ENCODE assay signal across 12 cellular contexts in genomic region chr2:1750270-1750934, GRCh38.
"Had no signal": no experiment of that assay in that cellular context is flagged by ENCODE, and none has a peak within 500 bp of the region (broad histone marks: within the 10 kb centered on the region; RNA-seq: fewer than 3 reads in every experiment).

No MANE protein-coding gene starts in this region.

- H3K4me3 Mint-ChIP-seq: activated B cell treated with CpG ODN at 0.5 μM for 24 hours; activated CD4-positive, alpha-beta T cell treated with anti-CD3 and anti-CD28 coated beads for 36 hours; activated naive CD4-positive, alpha-beta T cell treated with anti-CD3 and anti-CD28 coated beads, Interleukin-2, amount 10 ng/mL, durations not matched to agents 7 days and 5 days; activated T-cell treated with anti-CD3 and anti-CD28 coated beads, Interleukin-2, amount 50 U/mL, for 72 hours; dendritic cell treated with granulocyte-macrophage colony-stimulating factor and Interleukin-4, amounts not matched to agents 40 ng/mL and 50 ng/mL, for 4 days; stimulated activated naive CD8-positive, alpha-beta T cell treated with anti-CD3 and anti-CD28 coated beads, Interleukin-15, Interleukin-2, amounts not matched to agents 100 ng/mL and 50 ng/mL, for 24 hours had no signal

- H3K27me3 ChIP-seq: pancreas had no signal

- H3K27ac ChIP-seq: heart right ventricle, neutrophil, pancreas had no signal

- H3K4me1 ChIP-seq: pancreas had no signal

- DNase-seq: activated B cell treated with CpG ODN at 0.5 μM for 24 hours; effector CD4-positive, alpha-beta T cell had no signal

- H3K36me3 ChIP-seq: heart right ventricle, neutrophil, pancreas, tibial artery had no signal

- H3K4me1 Mint-ChIP-seq: activated CD4-positive, alpha-beta T cell treated with anti-CD3 and anti-CD28 coated beads for 36 hours; activated naive CD4-positive, alpha-beta T cell treated with anti-CD3 and anti-CD28 coated beads, Interleukin-2, amount 10 ng/mL, durations not matched to agents 7 days and 5 days had no signal

- H3K36me3 Mint-ChIP-seq: activated naive CD4-positive, alpha-beta T cell treated with anti-CD3 and anti-CD28 coated beads, Interleukin-2, amount 10 ng/mL, durations not matched to agents 7 days and 5 days had no signal

- H3K9me3 ChIP-seq: neutrophil, pancreas, tibial artery had no signal

- H3K27ac Mint-ChIP-seq: activated B cell treated with CpG ODN at 0.5 μM for 24 hours; activated CD4-positive, alpha-beta T cell treated with anti-CD3 and anti-CD28 coated beads for 36 hours; activated naive CD4-positive, alpha-beta T cell treated with anti-CD3 and anti-CD28 coated beads, Interleukin-2, amount 10 ng/mL, durations not matched to agents 7 days and 5 days; activated T-cell treated with anti-CD3 and anti-CD28 coated beads, Interleukin-2, amount 50 U/mL, for 72 hours; dendritic cell treated with granulocyte-macrophage colony-stimulating factor and Interleukin-4, amounts not matched to agents 40 ng/mL and 50 ng/mL, for 4 days; stimulated activated naive CD8-positive, alpha-beta T cell treated with anti-CD3 and anti-CD28 coated beads, Interleukin-15, Interleukin-2, amounts not matched to agents 100 ng/mL and 50 ng/mL, for 24 hours had no signal

- H3K4me3 ChIP-seq: heart right ventricle, lung, pancreas, tibial artery had no signal
